In genomic region chr15:56042982-56043980, GRCh38 we compare ENCODE assay signal across 11 cellular contexts. TPM values are rescaled to one million over a fixed set of nuclear protein-coding genes. Genes with fewer than 3 reads are reported as not detected.
DNase-seq lines count a peak whose midpoint lies in the region; ATAC-seq and TF ChIP-seq lines count a peak whose summit lies in the region.
"Had no signal": no experiment of that assay in that cellular context is flagged by ENCODE, and none has a peak within 500 bp of the region (broad histone marks: within the 10 kb centered on the region; RNA-seq: fewer than 3 reads in every experiment).

No MANE protein-coding gene starts in this region.

- H3K9me3 Mint-ChIP-seq in natural killer cell: no peaks in the 10 kb centered on the region

- peaks cover 0 to 11% of the 10 kb centered on the region in 2 donors for H3K27me3 Mint-ChIP-seq in natural killer cell (ENCODE audit: low read depth in 2 of 2)

- peak overlapping the region; percentile 58 for H3K4me3 Mint-ChIP-seq in natural killer cell

- H3K27ac Mint-ChIP-seq in natural killer cell: peak overlapping the region; percentile 41 to 82

- ATAC-seq in natural killer cell (peak; percentile 66 to 87 (median 70)), HG02981 (IDR thresholded peaks at IDR 0.05; ENCODE audit: unreplicated experiment) (no peak), HG03442 (IDR thresholded peaks at IDR 0.05; ENCODE audit: unreplicated experiment) (no peak)

- H3K4me3 ChIP-seq in NB4 (ENCODE audit: low read depth, low read length): no peak overlapping the region

- no peak for TF ChIP-seq POLR2A in NB4 (IDR thresholded peaks at IDR 0.05; ENCODE audit: extremely low read depth, insufficient read length)

- H3K36me3 Mint-ChIP-seq in natural killer cell: no peaks in the 10 kb centered on the region

- H3K4me1 Mint-ChIP-seq in natural killer cell: peaks cover 23 to 28% of the 10 kb centered on the region in 2 donors

- DNase-seq in ELR (ENCODE audit: low read depth) (peak; percentile 2), NB4 (ENCODE audit: low read depth) (peak; percentile 16), natural killer cell (no peak), nucleus accumbens (lab: John Stamatoyannopoulos, UW) (no peak), AML-193 (lab: John Stamatoyannopoulos, UW) (no peak)
- peak; percentile 16 for DNase-seq in activated gamma-delta T cell treated with anti-CD3 and anti-CD28 coated beads, Interleukin-2, amount 50 U/mL, for 16 hours (ENCODE audit: low read depth)
- DNase-seq: anterior cingulate cortex, glutamatergic neuron, occipital lobe had no signal

- TF ChIP-seq CTCF in NB4 (IDR thresholded peaks at IDR 0.05; ENCODE audit: low read depth, low read length) (no peak), natural killer cell (IDR thresholded peaks at IDR 0.05) (no peak)

- intact Hi-C loops in natural killer cell (cut with micrococcal nuclease): no loop called here

RNA-seq across cellular contexts. Expression of gene NEDD4, which starts 49.9 kb away (rescaled TPM):
- 1 to 10 TPM; 6.9 to 9.1 (median 7.8) TPM for total RNA-seq in natural killer cell

Comparison
In these comparisons a context has a peak if more than half of its experiments do, and no peak if none do; other contexts are left out.
1. DNase-seq: peak in ELR (single experiment), NB4 (single experiment) and activated gamma-delta T cell treated with anti-CD3 and anti-CD28 coated beads, Interleukin-2, amount 50 U/mL, for 16 hours (single experiment); none in natural killer cell (single experiment), nucleus accumbens (0 of 56) and AML-193 (0 of 2).
2. ATAC-seq: peak in natural killer cell (3 of 3); none in HG02981 (single experiment) and HG03442 (single experiment).